24 cellular contexts compared by ENCODE assay signal in the genomic region with DNA sequence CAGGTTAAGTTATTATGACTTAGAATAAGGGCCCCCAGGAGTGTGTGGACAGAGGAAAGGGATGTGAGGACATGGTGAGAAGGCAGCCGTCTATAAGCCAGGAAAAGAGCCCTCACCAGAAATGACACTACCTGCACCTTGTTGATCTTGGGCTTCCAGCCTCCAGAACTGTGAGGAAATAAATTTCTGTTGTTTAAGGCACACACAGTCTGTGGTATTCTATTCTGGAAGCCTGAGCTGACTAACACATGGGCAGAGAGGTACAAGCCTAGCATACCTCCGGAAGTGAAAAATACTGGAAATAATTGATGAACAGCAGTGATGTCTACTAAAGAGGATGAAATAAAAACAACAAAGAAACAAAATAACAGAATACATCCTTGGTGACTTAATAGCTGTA.
"Had no signal": no experiment of that assay in that cellular context is flagged by ENCODE, and none has a peak within 500 bp of the region (broad histone marks: within the 10 kb centered on the region; RNA-seq: fewer than 3 reads in every experiment).

No MANE protein-coding gene starts in this region.

- H3K79me2 ChIP-seq: hepatocyte had no signal

- ATAC-seq: effector memory CD8-positive, alpha-beta T cell; gastroesophageal sphincter; heart left ventricle; left cardiac atrium; left lung; mucosa of descending colon; natural killer cell treated with Interleukin-12 subunit alpha and Interleukin-12 subunit beta and Interleukin-15 and Interleukin-18, amount 100 ng/mL, for 72 hours; pancreas; right lobe of liver; stimulated activated naive B cell treated with anti-CD40 and anti-IgM and Interleukin-4, amounts not matched to agents 10 μg/mL and 1 μg/mL and 100 μg/mL, for 72 hours had no signal

- FAIRE-seq: endometrium, islet of Langerhans, pancreas, urothelium cell line had no signal

- H3K27ac ChIP-seq: coronary artery, gastroesophageal sphincter, heart left ventricle, hepatocyte, left lung, neutrophil, pancreas, right lobe of liver, thoracic aorta, tibial nerve, upper lobe of left lung had no signal

- H3K4me3 ChIP-seq: coronary artery, gastroesophageal sphincter, heart left ventricle, hepatocyte, left lung, mucosa of descending colon, pancreas, right lobe of liver, thoracic aorta, tibial nerve, upper lobe of left lung had no signal

- H3K27me3 ChIP-seq: heart left ventricle, hepatocyte, neutrophil, pancreas, right lobe of liver, tibial nerve, upper lobe of left lung had no signal

- H2AFZ ChIP-seq: hepatocyte had no signal

- H3K4me2 ChIP-seq: hepatocyte had no signal

- H3K36me3 ChIP-seq: gastroesophageal sphincter, heart left ventricle, left lung, neutrophil, pancreas, right lobe of liver, thoracic aorta, tibial nerve, upper lobe of left lung had no signal

- H3K4me1 ChIP-seq: gastroesophageal sphincter, left lung, pancreas, right lobe of liver, tibial nerve had no signal

- H3K9me3 ChIP-seq: gastroesophageal sphincter, heart left ventricle, left lung, mucosa of descending colon, neutrophil, pancreas, right lobe of liver, thoracic aorta, tibial nerve, upper lobe of left lung had no signal

- DNase-seq: effector memory CD8-positive, alpha-beta T cell; foreskin fibroblast; heart left ventricle; left cardiac atrium; left lung; mesenchymal stem cell; mucosa of descending colon; naive B cell; pancreas; right lobe of liver; stimulated activated CD4-positive, alpha-beta T cell treated with anti-CD3 and anti-CD28 coated beads, Interleukin-15, amount 100 ng/mL, for 24 hours; stimulated activated CD4-positive, alpha-beta T cell treated with anti-CD3 and anti-CD28 coated beads, Interleukin-2, amount 100 ng/mL, for 48 hours; stimulated activated naive B cell treated with anti-CD40 and anti-IgM and Interleukin-4, amounts not matched to agents 10 μg/mL and 1 μg/mL and 100 μg/mL, for 72 hours; upper lobe of left lung had no signal
